ENCODE assay signal across 1 cellular context in genomic region chr19:53965091-53965490, GRCh38.
TF ChIP-seq lines count a peak whose summit lies in the region.

No MANE protein-coding gene starts in this region.

TF ChIP-seq in GM23338, 12 proteins besides CTCF, POLR2A, EP300 and RAD21 (continued from another document):
- no peak for TF ChIP-seq REST (IDR thresholded peaks at IDR 0.05; ENCODE audit: unreplicated experiment)
- no peak for TF ChIP-seq ETS1 (IDR thresholded peaks at IDR 0.05)
- no peak for TF ChIP-seq EZH2phosphoT487 (IDR thresholded peaks at IDR 0.05; ENCODE audit: unreplicated experiment)
- TF ChIP-seq CREB1 (CRISPR knock-in tag; IDR thresholded peaks at IDR 0.05; ENCODE audit: low read depth): no peak
- TF ChIP-seq ZNF462 (CRISPR knock-in tag; IDR thresholded peaks at IDR 0.05): no peak
TF ChIP-seq in GM23338: peak in this region for 0.
